ENCODE assay signal across 26 cellular contexts in genomic region chr15:78599189-78599588, GRCh38. TPM values are rescaled to one million over a fixed set of nuclear protein-coding genes. Genes with fewer than 3 reads are reported as not detected.
"Had no signal": no experiment of that assay in that cellular context is flagged by ENCODE, and none has a peak within 500 bp of the region (broad histone marks: within the 10 kb centered on the region; RNA-seq: fewer than 3 reads in every experiment).

No MANE protein-coding gene starts in this region.

- H3K27me3 ChIP-seq: brain microvascular endothelial cell, tibial nerve had no signal

- H3K4me1 ChIP-seq: heart right ventricle, left lung, lower lobe of right lung, spleen, tibial nerve had no signal

- H3K36me3 ChIP-seq: brain microvascular endothelial cell, heart right ventricle, left lung, lower lobe of right lung, spleen, tibial nerve had no signal

- H3K4me3 ChIP-seq: heart right ventricle, left lung, lower lobe of right lung, spleen, tibial nerve had no signal

- DNase-seq: activated CD4-positive, alpha-beta memory T cell treated with anti-CD3 and anti-CD28 coated beads for 36 hours; activated CD4-positive, alpha-beta T cell treated with anti-CD3 and anti-CD28 coated beads for 48 hours; activated CD8-positive, alpha-beta memory T cell treated with anti-CD3 and anti-CD28 coated beads, Interleukin-2, amount 50 U/mL, for 4 hours; activated gamma-delta T cell; activated naive CD4-positive, alpha-beta T cell treated with anti-CD3 and anti-CD28 coated beads, Interleukin-2, amount 10 ng/mL, durations not matched to agents 7 days and 5 days; activated T-cell treated with anti-CD3 and anti-CD28 coated beads, Interleukin-2, amount 50 U/mL, for 1 hour; amniotic stem cell; brain microvascular endothelial cell; central memory CD4-positive, alpha-beta T cell; foreskin melanocyte; heart right ventricle; left lung; lower lobe of right lung; posterior cingulate gyrus; right cardiac atrium; spleen; stimulated activated naive CD4-positive, alpha-beta T cell treated with Interleukin-2 at 50 U/mL for 16 hours; T-helper 2 cell had no signal

- H3K9me3 ChIP-seq: heart right ventricle, left lung, lower lobe of right lung, spleen, tibial nerve had no signal

- H3K27ac ChIP-seq: brain microvascular endothelial cell, heart right ventricle, left lung, lower lobe of right lung, spleen, tibial nerve had no signal

RNA-seq across cellular contexts. Expression of gene CHRNA3, which starts 21.6 kb away (rescaled TPM):
- total RNA-seq: activated CD4-positive, alpha-beta memory T cell treated with anti-CD3 and anti-CD28 coated beads for 36 hours; activated CD8-positive, alpha-beta memory T cell treated with anti-CD3 and anti-CD28 coated beads for 36 hours; astrocyte; endothelial cell of umbilical vein; glomerular endothelial cell; osteoblast; tibial nerve; ureter had no signal

RNA-seq across cellular contexts. Expression of gene CHRNB4, which starts 41.8 kb away (rescaled TPM):
- total RNA-seq: activated CD4-positive, alpha-beta memory T cell treated with anti-CD3 and anti-CD28 coated beads for 36 hours; activated CD8-positive, alpha-beta memory T cell treated with anti-CD3 and anti-CD28 coated beads for 36 hours; astrocyte; endothelial cell of umbilical vein; glomerular endothelial cell; left lung; lower lobe of right lung; mucosa of gallbladder; osteoblast; right cardiac atrium; tibial nerve had no signal
